18 cellular contexts compared by ENCODE assay signal in the genomic region with DNA sequence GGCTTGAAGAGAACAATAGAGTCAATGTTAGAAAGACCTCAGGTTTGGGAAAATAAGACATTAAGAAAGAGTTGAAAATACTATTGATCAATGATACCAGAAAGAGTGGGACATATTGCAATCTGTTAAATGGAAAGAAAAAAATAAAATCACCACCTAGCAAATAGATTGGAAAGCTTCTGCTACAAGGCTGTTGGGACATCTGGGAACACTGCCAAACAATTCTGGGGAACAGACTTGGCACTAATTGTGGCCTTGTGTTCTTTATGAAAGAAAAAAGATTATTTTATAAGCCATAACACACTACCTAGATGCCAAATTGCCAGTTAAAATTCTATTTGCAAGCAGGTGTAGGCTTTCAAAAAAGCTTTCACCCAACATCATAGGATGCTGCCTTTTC.
A peak's percentile ranks its signal among the peaks of the same experiment; 100 is the strongest.
DNase-seq lines count a peak whose midpoint lies in the region; ATAC-seq and TF ChIP-seq lines count a peak whose summit lies in the region.
"Had no signal": no experiment of that assay in that cellular context is flagged by ENCODE, and none has a peak within 500 bp of the region (broad histone marks: within the 10 kb centered on the region; RNA-seq: fewer than 3 reads in every experiment).

No MANE protein-coding gene starts in this region.

- no peak overlapping the region for H3K9ac ChIP-seq in mesendoderm (ENCODE audit: low read length)

- ATAC-seq in body of pancreas (no peak), HG03442 (IDR thresholded peaks at IDR 0.05; ENCODE audit: unreplicated experiment) (no peak), GM21786 (IDR thresholded peaks at IDR 0.05; ENCODE audit: unreplicated experiment) (no peak)
- ATAC-seq: HCT116, psoas muscle, Right ventricle myocardium inferior had no signal

- intact Hi-C loops in body of pancreas (cut with DNase I), result no loop called here

- H4K5ac ChIP-seq in mesendoderm (ENCODE audit: low read length), result no peak overlapping the region

- H3K4ac ChIP-seq in mesendoderm (ENCODE audit: low read depth, low read length), result no peak overlapping the region

- H3K27me3 ChIP-seq in body of pancreas, result no peaks in the 10 kb centered on the region
- H3K27me3 ChIP-seq in mesendoderm (ENCODE audit: insufficient read depth, low read length, poor library complexity), result no peaks in the 10 kb centered on the region
- H3K27me3 ChIP-seq: uterus had no signal

- no peak for TF ChIP-seq POLR2A in body of pancreas (IDR thresholded peaks at IDR 0.05)

- H3K9me3 ChIP-seq in body of pancreas, result no peaks in the 10 kb centered on the region
- H3K9me3 ChIP-seq: psoas muscle, uterus had no signal

- no peak overlapping the region for H3K18ac ChIP-seq in mesendoderm (ENCODE audit: low read length)

- H3K27ac ChIP-seq in body of pancreas, result no peak overlapping the region
- H3K27ac ChIP-seq in mesendoderm (ENCODE audit: low read depth, low read length), result no peak overlapping the region
- H3K27ac ChIP-seq: left ventricle myocardium inferior, psoas muscle, uterus had no signal

- H3K56ac ChIP-seq in mesendoderm (ENCODE audit: low read length), result no peak overlapping the region

- no peaks in the 10 kb centered on the region for H3K79me1 ChIP-seq in mesendoderm (ENCODE audit: low read length)

- no peak overlapping the region for H3K4me3 ChIP-seq in body of pancreas
- no peak overlapping the region for H3K4me3 ChIP-seq in mesendoderm (ENCODE audit: low read length)
- H3K4me3 ChIP-seq: left ventricle myocardium inferior, psoas muscle, uterus had no signal

- H2BK5ac ChIP-seq in mesendoderm (ENCODE audit: low read length), result no peak overlapping the region

- no peak for TF ChIP-seq CTCF in body of pancreas (IDR thresholded peaks at IDR 0.05)

- H3K36me3 ChIP-seq in body of pancreas (replicated peaks in 1 of 2; ENCODE audit: insufficient read depth in 1 of 2, low read depth in 2 of 2), result no peaks in the 10 kb centered on the region
- H3K36me3 ChIP-seq in mesendoderm (ENCODE audit: control insufficient read depth, insufficient read depth, low read length), result no peaks in the 10 kb centered on the region
- H3K36me3 ChIP-seq: left ventricle myocardium inferior, uterus had no signal

- H3K4me1 ChIP-seq in body of pancreas (no peaks in the 10 kb centered on the region), mesendoderm (ENCODE audit: control insufficient read depth, low read depth, low read length) (no peaks in the 10 kb centered on the region)
- H3K4me1 ChIP-seq: psoas muscle, uterus had no signal

- no peak overlapping the region for H4K8ac ChIP-seq in mesendoderm (ENCODE audit: low read depth, low read length)

- no peaks in the 10 kb centered on the region for H3K79me2 ChIP-seq in mesendoderm (ENCODE audit: control insufficient read depth, insufficient read depth, low read length)

- no peak overlapping the region for H3K4me2 ChIP-seq in mesendoderm (ENCODE audit: low read length)

- no peak overlapping the region for H3K23ac ChIP-seq in mesendoderm (ENCODE audit: low read length)

- no peak overlapping the region for H2BK120ac ChIP-seq in mesendoderm (ENCODE audit: low read depth, low read length)

- DNase-seq in NCI-H345 (lab: John Stamatoyannopoulos, UW) (peak; percentile 49), NCI-H345 treated with DMSO at 0.1 percent for 48 hours (lab: John Stamatoyannopoulos, UW; ENCODE audit: unreplicated experiment) (no peak), NCI-H2081 (lab: John Stamatoyannopoulos, UW) (peak; percentile 75 to 93), body of pancreas (peak in 3 of 4 donors; percentile 28 to 50 (median 34)), superior temporal gyrus (ENCODE audit: extremely low spot score) (peak; percentile 43), mesendoderm (no peak)
- DNase-seq: activated CD4-positive, alpha-beta T cell treated with anti-CD3 and anti-CD28 coated beads, Interleukin-2, amount 10 ng/mL, durations not matched to agents 7 days and 5 days; activated CD8-positive, alpha-beta memory T cell treated with anti-CD3 and anti-CD28 coated beads, Interleukin-2, amount 50 U/mL, for 48 hours; activated effector memory CD4-positive, alpha-beta T cell treated with Interleukin-2 at 50 U/mL for 16 hours; left ventricle myocardium inferior; NCI-H226; psoas muscle; stimulated activated CD4-positive, alpha-beta T cell treated with anti-CD3 and anti-CD28 coated beads, Interleukin-12 subunit alpha, Interleukin-12 subunit beta, amount 100 ng/mL, for 4 hours; uterus had no signal

- H2AK5ac ChIP-seq in mesendoderm (ENCODE audit: low read length), result no peak overlapping the region

- H2BK15ac ChIP-seq in mesendoderm (replicated peaks; ENCODE audit: low read depth), result no peak overlapping the region

Comparison
In these comparisons a context has a peak if more than half of its experiments do, and no peak if none do; other contexts are left out.
1. DNase-seq: peak in NCI-H345 (single experiment), NCI-H2081 (2 of 2), body of pancreas (3 of 4) and superior temporal gyrus (single experiment); none in NCI-H345 treated with DMSO at 0.1 percent for 48 hours (single experiment) and mesendoderm (single experiment).